In genomic region chr14:81170104-81170828, GRCh38 we compare ENCODE assay signal across 8 cellular contexts. TPM values are rescaled to one million over a fixed set of nuclear protein-coding genes. Genes with fewer than 3 reads are reported as not detected.
A peak's percentile ranks its signal among the peaks of the same experiment; 100 is the strongest.
DNase-seq lines count a peak whose midpoint lies in the region; ATAC-seq, FAIRE-seq and TF ChIP-seq lines count a peak whose summit lies in the region.

No MANE protein-coding gene starts in this region.

- H3K36me3 Mint-ChIP-seq in neural progenitor cell: peaks cover 3% of the 10 kb centered on the region

- peaks cover 3% of the 10 kb centered on the region for H3F3A ChIP-seq in neural progenitor cell (ENCODE audit: low read depth)

- no peaks in the 10 kb centered on the region for H3K36me3 ChIP-seq in RWPE2 (ENCODE audit: low read depth)
- H3K36me3 ChIP-seq in neural progenitor cell: no peaks in the 10 kb centered on the region

- peaks cover 9% of the 10 kb centered on the region for H3K4me1 Mint-ChIP-seq in neural progenitor cell

- no peaks in the 10 kb centered on the region for H4K20me1 ChIP-seq in neural progenitor cell (ENCODE audit: low read depth)

- ATAC-seq in RWPE2 (ENCODE audit: low read depth): peak; percentile 99
- peak; percentile 99 for ATAC-seq in foreskin keratinocyte

- H2AFZ ChIP-seq in neural progenitor cell (replicated peaks): peak overlapping the region; percentile 48

- no peak overlapping the region for H3K9ac ChIP-seq in neural progenitor cell

- H3K4me3 ChIP-seq in RWPE2 (ENCODE audit: severe bottlenecking) (peak overlapping the region; percentile 38), neural progenitor cell (peak overlapping the region; percentile 44)

- peak overlapping the region; percentile 96 for H3K27ac Mint-ChIP-seq in neural progenitor cell

- peak; percentile 99 for TF ChIP-seq CTCF in RWPE2 (IDR thresholded peaks at IDR 0.05; ENCODE audit: poor library complexity, severe bottlenecking)
- peak; percentile 94 for TF ChIP-seq CTCF in foreskin keratinocyte (conservative IDR thresholded peaks at IDR 0.05)
- peak; percentile 87 for TF ChIP-seq CTCF in neural progenitor cell (IDR thresholded peaks at IDR 0.05)

- H3K9me3 ChIP-seq in RWPE2 (ENCODE audit: severe bottlenecking) (no peaks in the 10 kb centered on the region), neural progenitor cell (ENCODE audit: low read depth) (no peaks in the 10 kb centered on the region)

- H3K4me3 Mint-ChIP-seq in neural progenitor cell: peak overlapping the region; percentile 88

- no peaks in the 10 kb centered on the region for H3K9me3 Mint-ChIP-seq in neural progenitor cell

- peaks cover 6% of the 10 kb centered on the region for H3K4me1 ChIP-seq in RWPE2 (ENCODE audit: insufficient read depth, poor library complexity, severe bottlenecking)
- no peaks in the 10 kb centered on the region for H3K4me1 ChIP-seq in foreskin keratinocyte
- H3K4me1 ChIP-seq in neural progenitor cell: peaks cover 4% of the 10 kb centered on the region

- DNase-seq in G401 (ENCODE audit: low spot score) (peak; percentile 95), H54 (ENCODE audit: insufficient read length, low spot score) (peak; percentile 50), LoVo (ENCODE audit: low spot score) (peak; percentile 88), RWPE2 (ENCODE audit: low spot score) (peak; percentile 93), activated gamma-delta T cell (lab: John Stamatoyannopoulos, UW) (peak; percentile 72), foreskin keratinocyte (peak; percentile 74 to 85), neural progenitor cell (ENCODE audit: low spot score) (peak; percentile 91), stromal cell of bone marrow (ENCODE audit: low read depth) (peak; percentile 85)

- peaks cover 2% of the 10 kb centered on the region for H3K27me3 Mint-ChIP-seq in neural progenitor cell (ENCODE audit: insufficient read depth, low read depth)

- H3K27ac ChIP-seq in RWPE2 (ENCODE audit: poor library complexity, severe bottlenecking) (peak overlapping the region; percentile 50), foreskin keratinocyte (peak overlapping the region; percentile 59), neural progenitor cell (no peak overlapping the region)

- in situ Hi-C loops in G401 (cut with HindIII; ENCODE audit: low sequenced_read_pairs): no loop called here

- no peaks in the 10 kb centered on the region for H3K79me2 ChIP-seq in neural progenitor cell (ENCODE audit: low read depth)

- peak; percentile 79 for TF ChIP-seq POLR2A in H54 (IDR thresholded peaks at IDR 0.05; ENCODE audit: low read depth, low read length)

- FAIRE-seq in H54 (lab: Jason Lieb, UNC): peak; percentile 60

- H3K4me2 ChIP-seq in neural progenitor cell: peak overlapping the region; percentile 78

- no peaks in the 10 kb centered on the region for H3K27me3 ChIP-seq in RWPE2 (ENCODE audit: insufficient read depth, poor library complexity, severe bottlenecking)
- H3K27me3 ChIP-seq in foreskin keratinocyte: no peaks in the 10 kb centered on the region
- no peaks in the 10 kb centered on the region for H3K27me3 ChIP-seq in neural progenitor cell

RNA-seq across cellular contexts. Expression of gene GTF2A1, which starts 50.5 kb away (rescaled TPM):
- 20.8 and 31.3 TPM in 2 replicates for total RNA-seq in G401 (2014; rRNA removed; shearing (Covaris generic))
- 24.7 and 26.6 TPM in 2 replicates for total RNA-seq in foreskin keratinocyte
- 4.6 and 5.4 TPM in 2 replicates for polyA plus RNA-seq in foreskin keratinocyte
- total RNA-seq in neural progenitor cell (ENCODE audit: low replicate concordance): 40.5 and 63.1 TPM in 2 replicates
